15 cellular contexts compared by ENCODE assay signal in genomic region chr14:68638056-68638816, GRCh38.
A peak's percentile ranks its signal among the peaks of the same experiment; 100 is the strongest.
DNase-seq lines count a peak whose midpoint lies in the region; ATAC-seq and TF ChIP-seq lines count a peak whose summit lies in the region.
"Had no signal": no experiment of that assay in that cellular context is flagged by ENCODE, and none has a peak within 500 bp of the region (broad histone marks: within the 10 kb centered on the region; RNA-seq: fewer than 3 reads in every experiment).

No MANE protein-coding gene starts in this region.

- DNase-seq in ascending aorta (ENCODE audit: low spot score in 2 of 2) (no peak), esophagus muscularis mucosa (ENCODE audit: extremely low spot score) (peak; percentile 87), suprapubic skin (ENCODE audit: low spot score in 2 of 2) (peak in 1 of 2 donors; percentile 36), HuH-7.5 (ENCODE audit: low spot score) (no peak), D341Med (ENCODE audit: low spot score) (no peak)
- DNase-seq in activated CD4-positive, CD25-positive, alpha-beta regulatory T cell (lab: John Stamatoyannopoulos, UW), result no peak
- DNase-seq: NCI-H2081; stimulated activated CD4-positive, alpha-beta T cell treated with anti-CD3 and anti-CD28 coated beads, Interleukin-4, amount 100 ng/mL, for 1 hour; stimulated activated naive CD8-positive, alpha-beta T cell treated with anti-CD3 and anti-CD28 coated beads, Interleukin-15, Interleukin-2, amounts not matched to agents 100 U/mL and 50 U/mL, for 24 hours had no signal

- TF ChIP-seq POLR2A in esophagus muscularis mucosa (IDR thresholded peaks at IDR 0.05; ENCODE audit: low read depth), result no peak
- TF ChIP-seq POLR2A in suprapubic skin (IDR thresholded peaks at IDR 0.05), result no peak

- H3K4me3 ChIP-seq in ascending aorta (no peak overlapping the region), esophagus muscularis mucosa (no peak overlapping the region), mesodermal cell (ENCODE audit: extremely low read depth, insufficient read depth, low read length, poor library complexity, severe bottlenecking) (no peak overlapping the region), suprapubic skin (no peak overlapping the region)
- H3K4me3 ChIP-seq: pancreas had no signal

- no peak for TF ChIP-seq EP300 in esophagus muscularis mucosa (IDR thresholded peaks at IDR 0.05)
- no peak for TF ChIP-seq EP300 in suprapubic skin (IDR thresholded peaks at IDR 0.05)

- 48% methylated on average over 11 of the region's 11 CpGs for WGBS in esophagus muscularis mucosa
- 82 to 92% methylated on average over 3 to 8 of the region's 11 CpGs for WGBS in mesodermal cell (ENCODE audit: insufficient coverage in 2 of 2), 2 experiments
- 79% methylated on average over 11 of the region's 11 CpGs for WGBS in suprapubic skin

- peaks cover 0 to 14% of the 10 kb centered on the region in 2 donors for H3K9me3 ChIP-seq in ascending aorta
- H3K9me3 ChIP-seq in esophagus muscularis mucosa, result peaks cover 0 to 19% (median 9%) of the 10 kb centered on the region in 4 donors
- H3K9me3 ChIP-seq in mesodermal cell (ENCODE audit: control insufficient read depth, low read length), result peaks cover 7% of the 10 kb centered on the region
- H3K9me3 ChIP-seq in suprapubic skin, result no peaks in the 10 kb centered on the region
- H3K9me3 ChIP-seq: pancreas had no signal

- H3K27me3 ChIP-seq in ascending aorta (no peaks in the 10 kb centered on the region), esophagus muscularis mucosa (no peaks in the 10 kb centered on the region), suprapubic skin (no peaks in the 10 kb centered on the region)
- H3K27me3 ChIP-seq: pancreas had no signal

- H3K4me1 ChIP-seq in ascending aorta (peaks cover 6 to 26% of the 10 kb centered on the region in 2 donors), esophagus muscularis mucosa (peaks cover 33 to 60% (median 53%) of the 10 kb centered on the region in 4 donors), mesodermal cell (ENCODE audit: control insufficient read depth, insufficient read depth, low read length, poor library complexity, severe bottlenecking) (peaks cover 28% of the 10 kb centered on the region), suprapubic skin (peaks cover 45% of the 10 kb centered on the region)

- TF ChIP-seq CTCF in ascending aorta (IDR thresholded peaks at IDR 0.05) (no peak), esophagus muscularis mucosa (IDR thresholded peaks at IDR 0.05) (no peak), suprapubic skin (IDR thresholded peaks at IDR 0.05) (no peak)

- no peaks in the 10 kb centered on the region for H3K36me3 ChIP-seq in ascending aorta
- H3K36me3 ChIP-seq in esophagus muscularis mucosa, result no peaks in the 10 kb centered on the region
- no peaks in the 10 kb centered on the region for H3K36me3 ChIP-seq in mesodermal cell (ENCODE audit: control insufficient read depth, insufficient read depth, low read length)
- no peaks in the 10 kb centered on the region for H3K36me3 ChIP-seq in suprapubic skin
- H3K36me3 ChIP-seq: pancreas had no signal

- H3K27ac ChIP-seq in ascending aorta (peak overlapping the region; percentile 35 to 57), esophagus muscularis mucosa (replicated peaks in 1 of 4) (peak overlapping the region; percentile 72 to 84 (median 76)), mesodermal cell (ENCODE audit: low read depth, low read length, severe bottlenecking) (peak overlapping the region; percentile 67), suprapubic skin (peak overlapping the region; percentile 51)
- H3K27ac ChIP-seq: KMS-11 had no signal

- no peak for ATAC-seq in HG02973 (IDR thresholded peaks at IDR 0.05; ENCODE audit: unreplicated experiment)
- ATAC-seq: activated CD4-positive, CD25-positive, alpha-beta regulatory T cell treated with anti-CD3 and anti-CD28 coated beads, Interleukin-2, amount 50 U/mL, for 24 hours; CD8-positive, alpha-beta T cell; stimulated activated naive CD8-positive, alpha-beta T cell treated with anti-CD3 and anti-CD28 coated beads, Interleukin-15, Interleukin-2, amounts not matched to agents 100 U/mL and 50 U/mL, for 24 hours had no signal

- intact Hi-C loops in ascending aorta (cut with DNase I), result no loop called here
- intact Hi-C loops in esophagus muscularis mucosa (cut with DNase I), result no loop called here
